Comparison of ENCODE assay signal across 8 cellular contexts in the genomic region with DNA sequence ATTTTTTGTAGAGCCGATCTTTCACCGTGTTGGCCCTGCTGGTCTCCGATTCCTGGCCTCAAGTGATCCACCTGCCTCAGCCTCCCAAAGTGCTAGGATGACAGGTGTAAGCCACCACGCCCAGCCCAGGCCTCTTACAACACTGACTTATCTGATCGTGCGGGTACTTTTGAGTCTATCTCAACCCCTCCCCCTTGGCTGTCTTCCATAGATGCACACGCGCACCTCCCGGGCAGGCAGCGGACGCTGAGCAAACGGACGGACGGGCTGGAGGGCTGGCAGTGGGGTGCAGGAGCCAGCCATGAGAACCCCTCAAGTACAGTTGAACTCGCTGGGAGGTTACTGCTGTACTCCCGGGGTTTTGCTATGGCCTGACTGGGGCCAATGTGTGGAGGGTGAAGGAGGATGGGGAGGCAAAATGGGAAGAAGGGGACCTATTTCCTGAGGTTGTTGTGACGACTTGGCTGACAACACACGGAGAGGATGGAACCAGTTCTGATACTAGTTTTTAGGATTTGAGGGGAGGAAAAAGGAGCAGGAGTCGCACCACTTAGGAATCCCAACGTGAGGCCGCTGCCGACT. TPM values are rescaled to one million over a fixed set of nuclear protein-coding genes. Genes with fewer than 3 reads are reported as not detected.
DNase-seq lines count a peak whose midpoint lies in the region; ATAC-seq, FAIRE-seq and TF ChIP-seq lines count a peak whose summit lies in the region.
"Had no signal": no experiment of that assay in that cellular context is flagged by ENCODE, and none has a peak within 500 bp of the region (broad histone marks: within the 10 kb centered on the region; RNA-seq: fewer than 3 reads in every experiment).

No MANE protein-coding gene starts in this region.

- no peak overlapping the region for H3K18ac ChIP-seq in trophoblast cell (ENCODE audit: low read length)

- no peak for DNase-seq in MG63
- peak; percentile 48 for DNase-seq in activated T-cell treated with anti-CD3 and anti-CD28 coated beads, Interleukin-2, amount 50 U/mL, for 4 hours
- peak in 1 of 2 donors; percentile 52 for DNase-seq in foreskin keratinocyte
- peak; percentile 65 to 74 for DNase-seq in trophoblast cell
- no peak for DNase-seq in NCI-H2107 treated with DMSO at 0.1 percent for 48 hours (lab: John Stamatoyannopoulos, UW; ENCODE audit: unreplicated experiment)
- DNase-seq in D721Med (ENCODE audit: insufficient read length, low spot score), result no peak

- H3K4me1 ChIP-seq in foreskin keratinocyte (peaks cover 18% of the 10 kb centered on the region), trophoblast cell (ENCODE audit: control insufficient read depth in 1 of 2, insufficient read depth in 2 of 2, low read length in 2 of 2) (peaks cover 19 to 25% of the 10 kb centered on the region in 2 experiments)

- peaks cover 6% of the 10 kb centered on the region for H3K79me2 ChIP-seq in trophoblast cell (ENCODE audit: control insufficient read depth, insufficient read depth, low read length, poor library complexity)

- H2BK12ac ChIP-seq in trophoblast cell (ENCODE audit: low read length), result no peak overlapping the region

- no peak overlapping the region for H2AFZ ChIP-seq in trophoblast cell (ENCODE audit: insufficient read depth, low read length, poor library complexity)

- peak overlapping the region; percentile 83 for H3K4me3 ChIP-seq in MG63
- H3K4me3 ChIP-seq in trophoblast cell (ENCODE audit: low read depth, low read length), result peak overlapping the region; percentile 80

- no peaks in the 10 kb centered on the region for H3K9me3 Mint-ChIP-seq in activated T-cell treated with anti-CD3 and anti-CD28 coated beads, Interleukin-2, amount 50 U/mL, for 4 hours

- no peak for TF ChIP-seq CTCF in foreskin keratinocyte (conservative IDR thresholded peaks at IDR 0.05)
- TF ChIP-seq CTCF in D721Med (IDR thresholded peaks at IDR 0.05; ENCODE audit: insufficient read depth, missing control alignments), result no peak

- peak overlapping the region; percentile 26 for H3K9ac ChIP-seq in trophoblast cell (ENCODE audit: low read length)

- H3K4me2 ChIP-seq in trophoblast cell (ENCODE audit: low read length), result peak overlapping the region; percentile 92

- no peak overlapping the region for H4K12ac ChIP-seq in trophoblast cell (ENCODE audit: low read depth, low read length)

- H3K36me3 Mint-ChIP-seq in activated T-cell treated with anti-CD3 and anti-CD28 coated beads, Interleukin-2, amount 50 U/mL, for 4 hours (ENCODE audit: insufficient read depth), result peaks cover 22% of the 10 kb centered on the region

- no peak overlapping the region for H4K91ac ChIP-seq in trophoblast cell (ENCODE audit: low read depth, low read length)

- no peak overlapping the region for H2BK5ac ChIP-seq in trophoblast cell (ENCODE audit: low read depth, low read length, poor library complexity)

- H2AK5ac ChIP-seq in trophoblast cell (ENCODE audit: low read length), result no peak overlapping the region

- H3K27me3 ChIP-seq in MG63, result no peaks in the 10 kb centered on the region
- no peaks in the 10 kb centered on the region for H3K27me3 ChIP-seq in foreskin keratinocyte
- no peaks in the 10 kb centered on the region for H3K27me3 ChIP-seq in trophoblast cell (ENCODE audit: insufficient read depth, low read length)

- H3K4me3 Mint-ChIP-seq in activated T-cell treated with anti-CD3 and anti-CD28 coated beads, Interleukin-2, amount 50 U/mL, for 4 hours, result peak overlapping the region; percentile 91

- peak; percentile 33 for ATAC-seq in GM18909 (IDR thresholded peaks at IDR 0.05; ENCODE audit: poor library complexity, unreplicated experiment)
- peak in 1 of 2 donors; percentile 19 for ATAC-seq in activated T-cell treated with anti-CD3 and anti-CD28 coated beads, Interleukin-2, amount 50 U/mL, for 4 hours
- peak; percentile 17 for ATAC-seq in foreskin keratinocyte

- H3K27ac ChIP-seq in foreskin keratinocyte (peak overlapping the region; percentile 80), trophoblast cell (ENCODE audit: low read depth, low read length) (no peak overlapping the region)

- H2BK120ac ChIP-seq in trophoblast cell (ENCODE audit: insufficient read depth, low read length, poor library complexity), result no peak overlapping the region

- H3K9me3 ChIP-seq in MG63 (no peaks in the 10 kb centered on the region), trophoblast cell (ENCODE audit: insufficient read depth, low read depth, low read length) (no peaks in the 10 kb centered on the region)

- no peak overlapping the region for H4K8ac ChIP-seq in trophoblast cell (ENCODE audit: low read depth, low read length)

- WGBS in trophoblast cell (ENCODE audit: extremely low coverage, insufficient coverage, insufficient read length), result no CpG with 5 or more reads among the region's 22 CpGs

- no peak overlapping the region for H3K4ac ChIP-seq in trophoblast cell (ENCODE audit: low read depth, low read length)

- no peaks in the 10 kb centered on the region for H3K27me3 Mint-ChIP-seq in activated T-cell treated with anti-CD3 and anti-CD28 coated beads, Interleukin-2, amount 50 U/mL, for 4 hours (ENCODE audit: low read depth)

- no peak overlapping the region for H3K14ac ChIP-seq in trophoblast cell (ENCODE audit: low read length)

- peaks cover 9% of the 10 kb centered on the region for H3K36me3 ChIP-seq in MG63
- peaks cover 2 to 3% of the 10 kb centered on the region in 2 experiments for H3K36me3 ChIP-seq in trophoblast cell (ENCODE audit: control insufficient read depth in 1 of 2, insufficient read depth in 2 of 2, low read length in 2 of 2)

- no peak for FAIRE-seq in D721Med (lab: Jason Lieb, UNC)
- FAIRE-seq: colon had no signal

- H3K4me1 Mint-ChIP-seq in activated T-cell treated with anti-CD3 and anti-CD28 coated beads, Interleukin-2, amount 50 U/mL, for 4 hours (ENCODE audit: low read depth), result peaks cover 55% of the 10 kb centered on the region

- H3K23ac ChIP-seq in trophoblast cell (ENCODE audit: low read length), result no peak overlapping the region

- H3K79me1 ChIP-seq in trophoblast cell (ENCODE audit: low read length), result peaks cover 11% of the 10 kb centered on the region

RNA-seq across cellular contexts. Expression of a gene that starts 1.0 kb away (rescaled TPM):
- 21.9 and 53.0 TPM in 2 replicates for total RNA-seq in MG63 (2014; rRNA removed; shearing (Covaris generic); ENCODE audit: low replicate concordance)
- total RNA-seq in activated T-cell treated with anti-CD3 and anti-CD28 coated beads, Interleukin-2, amount 50 U/mL, for 4 hours, result 10 to 100 TPM in 1 of 3 donors, 1 to 10 TPM in 2; 8.6 to 15.0 (median 9.4) TPM
- total RNA-seq in foreskin keratinocyte, result 14.4 and 14.5 TPM in 2 replicates
- polyA plus RNA-seq in foreskin keratinocyte, result 13.4 and 13.6 TPM in 2 replicates
- 13.6 and 14.0 TPM in 2 replicates for polyA plus RNA-seq in trophoblast cell (2013)

Comparison
In these comparisons a context has a peak if more than half of its experiments do, and no peak if none do; other contexts are left out.
1. DNase-seq: peak in activated T-cell treated with anti-CD3 and anti-CD28 coated beads, Interleukin-2, amount 50 U/mL, for 4 hours (single experiment) and trophoblast cell (2 of 2); none in MG63 (single experiment), NCI-H2107 treated with DMSO at 0.1 percent for 48 hours (single experiment) and D721Med (single experiment).